Comparison of ENCODE assay signal across 16 cellular contexts in genomic region chr10:132793213-132793612, GRCh38. TPM values are rescaled to one million over a fixed set of nuclear protein-coding genes. Genes with fewer than 3 reads are reported as not detected.
DNase-seq lines count a peak whose midpoint lies in the region; ATAC-seq and TF ChIP-seq lines count a peak whose summit lies in the region.
"Had no signal": no experiment of that assay in that cellular context is flagged by ENCODE, and none has a peak within 500 bp of the region (broad histone marks: within the 10 kb centered on the region; RNA-seq: fewer than 3 reads in every experiment).

No MANE protein-coding gene starts in this region.

- BruUV-seq in Panc1 (replicated peaks; lab: Mats Ljungman, UMichigan): no TSS peak

- H2BK5ac ChIP-seq in neuronal stem cell (ENCODE audit: low read length): peak overlapping the region; percentile 39

- H3K23ac ChIP-seq in neuronal stem cell (ENCODE audit: low read depth, low read length, poor library complexity): no peak overlapping the region

- no peak overlapping the region for H3K4me3 ChIP-seq in BLaER1 treated with 17β-estradiol and CSF1 and Interleukin-3, amounts not matched to agents 10 nM and 100 nM
- H3K4me3 ChIP-seq in HEK293 (ENCODE audit: low read depth, low read length) (no peak overlapping the region), Panc1 (ENCODE audit: low read depth in 2 of 2, low read length in 2 of 2) (no peak overlapping the region), neuronal stem cell (ENCODE audit: low read length in 2 of 2) (no peak overlapping the region)
- H3K4me3 ChIP-seq: A549, GM12878, GM23248 had no signal

- no peak overlapping the region for H3K9ac ChIP-seq in BLaER1 treated with 17β-estradiol and CSF1 and Interleukin-3, amounts not matched to agents 10 nM and 100 nM
- H3K9ac ChIP-seq in neuronal stem cell (ENCODE audit: low read depth, low read length, poor library complexity): no peak overlapping the region
- H3K9ac ChIP-seq: GM23248 had no signal

- CTCF ChIA-PET in HEK293 (lab: Yijun Ruan, JAX): interaction anchor here (0.5 to 2.1 kb wide), 4 partner anchors 23 to 330 kb away, joined by 3 to 9 read pairs (median 4); no protein-coding TSS in a partner anchor
- CTCF ChIA-PET in Panc1 (lab: Charles Lee): interaction anchor here (0.5 kb wide), 1 partner anchor 9 kb away, joined by 4 read pairs; no protein-coding TSS in a partner anchor

- H3K36me3 ChIP-seq in BLaER1 treated with 17β-estradiol and CSF1 and Interleukin-3, amounts not matched to agents 10 nM and 100 nM: no peaks in the 10 kb centered on the region
- H3K36me3 ChIP-seq in HEK293 (ENCODE audit: control insufficient read depth in 2 of 2, insufficient read depth in 1 of 2, low read length in 2 of 2): no peaks in the 10 kb centered on the region
- H3K36me3 ChIP-seq in Panc1 (ENCODE audit: control insufficient read depth, insufficient read depth, low read length): no peaks in the 10 kb centered on the region
- no peaks in the 10 kb centered on the region for H3K36me3 ChIP-seq in neuronal stem cell (replicated peaks in 1 of 2; ENCODE audit: control insufficient read depth in 2 of 2, insufficient read depth in 2 of 2, low read length in 2 of 2)
- H3K36me3 ChIP-seq: BE2C had no signal

- POLR2A ChIA-PET in HEK293 (lab: Yijun Ruan, JAX) (no interaction called here), Panc1 (lab: Charles Lee) (no interaction called here)

- H2BK12ac ChIP-seq in neuronal stem cell (ENCODE audit: low read length): no peak overlapping the region

- H3K27me3 Mint-ChIP-seq in activated naive CD8-positive, alpha-beta T cell treated with anti-CD3 and anti-CD28 coated beads, Interleukin-2, amount 50 U/mL, for 24 hours: peaks cover 11% of the 10 kb centered on the region

- no peak for DNase-seq in Panc1 (ENCODE audit: low read depth, low spot score)
- DNase-seq in neuronal stem cell (ENCODE audit: low spot score): no peak
- DNase-seq in activated naive CD8-positive, alpha-beta T cell treated with anti-CD3 and anti-CD28 coated beads, Interleukin-2, amount 50 U/mL, for 24 hours: no peak
- DNase-seq in effector CD8-positive, alpha-beta T cell (lab: John Stamatoyannopoulos, UW): no peak
- DNase-seq: Caco-2; CD8-positive, alpha-beta memory T cell; IMR-90 had no signal

- H2BK15ac ChIP-seq in neuronal stem cell (ENCODE audit: low read length): peak overlapping the region; percentile 85

- WGBS in neuronal stem cell (ENCODE audit: extremely low coverage in 2 of 2, insufficient read length in 2 of 2, insufficient replicate concordance in 1 of 2), 2 donors: no CpG with 5 or more reads among the region's 9 CpGs

- peaks cover 2% of the 10 kb centered on the region for H3K79me1 ChIP-seq in neuronal stem cell (ENCODE audit: low read depth, low read length)

- H3K4ac ChIP-seq in neuronal stem cell (ENCODE audit: low read length): no peak overlapping the region

- H3K27ac ChIP-seq in BLaER1 treated with 17β-estradiol and CSF1 and Interleukin-3, amounts not matched to agents 10 nM and 100 nM: no peak overlapping the region
- no peak overlapping the region; the same call in 1 of the 2 replicates for H3K27ac ChIP-seq in HEK293 (ENCODE audit: extremely low read depth, low read depth, low read length)
- no peak overlapping the region for H3K27ac ChIP-seq in Panc1 (ENCODE audit: low read length)
- H3K27ac ChIP-seq in neuronal stem cell (replicated peaks; ENCODE audit: low read length): no peak overlapping the region
- H3K27ac ChIP-seq: GM23248 had no signal

- H2AK5ac ChIP-seq in neuronal stem cell (ENCODE audit: low read depth, low read length): peak overlapping the region; percentile 75

- H3K4me3 Mint-ChIP-seq in activated naive CD8-positive, alpha-beta T cell treated with anti-CD3 and anti-CD28 coated beads, Interleukin-2, amount 50 U/mL, for 24 hours: no peak overlapping the region
- H3K4me3 Mint-ChIP-seq: CD8-positive, alpha-beta memory T cell had no signal

- H4K8ac ChIP-seq in neuronal stem cell (ENCODE audit: low read depth, low read length): peak overlapping the region; percentile 43

- H3K14ac ChIP-seq in neuronal stem cell (ENCODE audit: low read length): no peak overlapping the region

- intact Hi-C loops in Panc1 (cut with micrococcal nuclease; ENCODE audit: unreplicated experiment): loop anchor here (10.0 kb wide), 1 partner anchor 338 kb away; no protein-coding TSS in a partner anchor

- H3K27ac Mint-ChIP-seq in activated naive CD8-positive, alpha-beta T cell treated with anti-CD3 and anti-CD28 coated beads, Interleukin-2, amount 50 U/mL, for 24 hours: no peak overlapping the region
- H3K27ac Mint-ChIP-seq: CD8-positive, alpha-beta memory T cell had no signal

- no peaks in the 10 kb centered on the region for H3K9me3 Mint-ChIP-seq in activated naive CD8-positive, alpha-beta T cell treated with anti-CD3 and anti-CD28 coated beads, Interleukin-2, amount 50 U/mL, for 24 hours
- H3K9me3 Mint-ChIP-seq: CD8-positive, alpha-beta memory T cell had no signal

- no peak overlapping the region for H2BK120ac ChIP-seq in neuronal stem cell (ENCODE audit: low read depth, low read length)

- TF ChIP-seq CTCF in HEK293 (tag by site-specific recombination; IDR thresholded peaks at IDR 0.05) (no peak), Panc1 (IDR thresholded peaks at IDR 0.05) (peak; percentile 48)

- in situ Hi-C loops in Panc1 (cut with HindIII; ENCODE audit: low pct_unique_long_range_greater_than_20kb, low sequenced_read_pairs): no loop called here

- peaks cover 0 to 53% (median 12%) of the 10 kb centered on the region in 11 experiments; a peak in 12 of 22 replicates for H4K20me1 ChIP-seq in BLaER1 treated with 17β-estradiol and CSF1 and Interleukin-3, amounts not matched to agents 10 nM and 100 nM

- ATAC-seq in Panc1: peak; percentile 19
- ATAC-seq in activated naive CD8-positive, alpha-beta T cell treated with anti-CD3 and anti-CD28 coated beads, Interleukin-2, amount 50 U/mL, for 24 hours: no peak
- ATAC-seq: GM12878, HCT116 had no signal

- H3K4me1 ChIP-seq in BLaER1 treated with 17β-estradiol and CSF1 and Interleukin-3, amounts not matched to agents 10 nM and 100 nM: peaks cover 7 to 56% (median 36%) of the 10 kb centered on the region in 10 experiments; a peak in 18 of 20 replicates
- H3K4me1 ChIP-seq in HEK293 (ENCODE audit: control insufficient read depth, insufficient read depth, low read length) (0 out of 2 replicates have a peak, but pooled peaks cover 3% of the 10 kb centered on the region), Panc1 (ENCODE audit: control insufficient read depth, insufficient read depth, low read length) (peaks cover 5% of the 10 kb centered on the region), neuronal stem cell (ENCODE audit: control insufficient read depth in 2 of 2, insufficient read depth in 1 of 2, low read depth in 1 of 2, low read length in 2 of 2) (peaks cover 0 to 18% of the 10 kb centered on the region in 2 donors)
- H3K4me1 ChIP-seq: Caco-2 had no signal

- H3K4me1 Mint-ChIP-seq in activated naive CD8-positive, alpha-beta T cell treated with anti-CD3 and anti-CD28 coated beads, Interleukin-2, amount 50 U/mL, for 24 hours: no peaks in the 10 kb centered on the region
- H3K4me1 Mint-ChIP-seq: CD8-positive, alpha-beta memory T cell had no signal

- H3K36me3 Mint-ChIP-seq in activated naive CD8-positive, alpha-beta T cell treated with anti-CD3 and anti-CD28 coated beads, Interleukin-2, amount 50 U/mL, for 24 hours (ENCODE audit: low read depth): no peaks in the 10 kb centered on the region
- H3K36me3 Mint-ChIP-seq: CD8-positive, alpha-beta memory T cell had no signal

- H3K9me3 ChIP-seq in BLaER1 treated with 17β-estradiol and CSF1 and Interleukin-3, amounts not matched to agents 10 nM and 100 nM (replicated peaks in 1 of 11): peaks cover 6 to 12% (median 9%) of the 10 kb centered on the region in 11 experiments; a peak in 21 of 22 replicates
- no peaks in the 10 kb centered on the region for H3K9me3 ChIP-seq in HEK293 (ENCODE audit: control insufficient read depth, insufficient read depth, low read depth, low read length)
- H3K9me3 ChIP-seq in Panc1 (ENCODE audit: control insufficient read depth, insufficient read depth, low read depth, low read length): no peaks in the 10 kb centered on the region
- no peaks in the 10 kb centered on the region for H3K9me3 ChIP-seq in neuronal stem cell (replicated peaks in 1 of 2; ENCODE audit: control insufficient read depth in 2 of 2, insufficient read depth in 1 of 2, low read depth in 1 of 2, low read length in 2 of 2)
- H3K9me3 ChIP-seq: A549, BE2C, Caco-2 had no signal

- H3K27me3 ChIP-seq in BLaER1 treated with 17β-estradiol and CSF1 and Interleukin-3, amounts not matched to agents 10 nM and 100 nM: peaks cover 17 to 44% (median 27%) of the 10 kb centered on the region in 11 experiments
- H3K27me3 ChIP-seq in Panc1 (ENCODE audit: control insufficient read depth, insufficient read depth, low read length) (no peaks in the 10 kb centered on the region), neuronal stem cell (ENCODE audit: control insufficient read depth in 3 of 3, insufficient read depth in 3 of 3, low read depth in 1 of 3, low read length in 3 of 3) (peaks cover 9 to 44% (median 29%) of the 10 kb centered on the region in 3 experiments)

- H3K4me2 ChIP-seq in BLaER1 treated with 17β-estradiol and CSF1 and Interleukin-3, amounts not matched to agents 10 nM and 100 nM: peak overlapping the region in 10 of 11 experiments; percentile 58 to 89 (median 80); a peak in 19 of 22 replicates
- no peak overlapping the region for H3K4me2 ChIP-seq in neuronal stem cell (ENCODE audit: insufficient read depth, low read length, poor library complexity, severe bottlenecking)

- H3K18ac ChIP-seq in neuronal stem cell (ENCODE audit: low read length): peak overlapping the region; percentile 28

- no peak overlapping the region for H4K91ac ChIP-seq in neuronal stem cell (ENCODE audit: low read depth, low read length, poor library complexity)

- H2AFZ ChIP-seq in neuronal stem cell (ENCODE audit: low read length): no peak overlapping the region
- H2AFZ ChIP-seq: GM23248 had no signal

TF ChIP-seq in HEK293, 187 proteins besides CTCF, POLR2A, EP300 and RAD21:
- TF ChIP-seq ZFP37 (tag by site-specific recombination; IDR thresholded peaks at IDR 0.05) (no peak), ZNF214 (tag by site-specific recombination; IDR thresholded peaks at IDR 0.05; ENCODE audit: borderline replicate concordance) (no peak), GLIS1 (tag by site-specific recombination; IDR thresholded peaks at IDR 0.05) (peak; percentile 18; the same call in 1 of the 2 replicates), ZXDB (tag by site-specific recombination; IDR thresholded peaks at IDR 0.05) (no peak), ZNF2 (tag by site-specific recombination; IDR thresholded peaks at IDR 0.05) (peak; percentile 86; the same call in 1 of the 2 replicates), ZNF48 (tag by site-specific recombination; IDR thresholded peaks at IDR 0.05) (no peak)
TF ChIP-seq in HEK293: peak in this region for 2.

RNA-seq across cellular contexts. Expression of gene NKX6-2, which starts 7.3 kb away (rescaled TPM):
- 1.6 TPM for total RNA-seq in Panc1 (2021; ENCODE audit: unreplicated experiment)
- 12.0 TPM for polyA plus RNA-seq in Panc1 (2012; ENCODE audit: insufficient read length)
- 0.08 TPM for polyA plus RNA-seq in neuronal stem cell (2013, experiment 1 of 2)
- 0.06 TPM for polyA plus RNA-seq in neuronal stem cell (2013, experiment 2 of 2)
- total RNA-seq: Caco-2; CD8-positive, alpha-beta memory T cell; G401; GM12878; GM23248; IMR-90 had no signal
- polyA plus RNA-seq: A549; AG04450; CD8-positive, alpha-beta memory T cell; IMR-90 had no signal
